Comparison of ENCODE assay signal across 9 cellular contexts in genomic region chr17:30950669-30951399, GRCh38. TPM values are rescaled to one million over a fixed set of nuclear protein-coding genes. Genes with fewer than 3 reads are reported as not detected.
DNase-seq lines count a peak whose midpoint lies in the region; ATAC-seq lines count a peak whose summit lies in the region.
"Had no signal": no experiment of that assay in that cellular context is flagged by ENCODE, and none has a peak within 500 bp of the region (broad histone marks: within the 10 kb centered on the region; RNA-seq: fewer than 3 reads in every experiment).

No MANE protein-coding gene starts in this region.

- peaks cover 16% of the 10 kb centered on the region in 2 donors for H3K4me1 ChIP-seq in duodenal mucosa (ENCODE audit: control insufficient read depth in 1 of 2, insufficient read depth in 2 of 2, low read length in 2 of 2)

- H3K9me3 ChIP-seq in duodenal mucosa (ENCODE audit: control insufficient read depth in 1 of 2, low read length in 2 of 2) = no peaks in the 10 kb centered on the region

- H3K27ac ChIP-seq in duodenal mucosa (ENCODE audit: low read depth, low read length) = peak overlapping the region; percentile 13

- no peak overlapping the region for H3K9ac ChIP-seq in duodenal mucosa (ENCODE audit: low read depth in 1 of 2, low read length in 2 of 2)

- H3K27me3 ChIP-seq in duodenal mucosa (ENCODE audit: control insufficient read depth in 1 of 2, insufficient read depth in 2 of 2, low read length in 2 of 2) = no peaks in the 10 kb centered on the region

- ATAC-seq in HG03439 (IDR thresholded peaks at IDR 0.05; ENCODE audit: unreplicated experiment) (no peak), HG03025 (IDR thresholded peaks at IDR 0.05; ENCODE audit: low FRiP score, unreplicated experiment) (no peak)

- H3K4me3 ChIP-seq in duodenal mucosa (ENCODE audit: low read depth in 1 of 2, low read length in 2 of 2) = no peak overlapping the region

- H3K36me3 ChIP-seq in duodenal mucosa (ENCODE audit: control insufficient read depth in 1 of 2, insufficient read depth in 2 of 2, low read length in 2 of 2) = no peaks in the 10 kb centered on the region

- peak; percentile 16 for DNase-seq in DMS 273 treated with DMSO at 0.1 percent for 48 hours (lab: John Stamatoyannopoulos, UW)
- peak; percentile 70 for DNase-seq in NCI-H2196 (lab: John Stamatoyannopoulos, UW; ENCODE audit: unreplicated experiment)
- DNase-seq in occipital lobe (lab: John Stamatoyannopoulos, UW) = peak; percentile 5
- DNase-seq in 8988T = no peak
- no peak for DNase-seq in NCI-H1048 (lab: John Stamatoyannopoulos, UW)
- DNase-seq: SW 1271 had no signal

RNA-seq across cellular contexts. Expression of gene RNF135, which starts 20.0 kb away (rescaled TPM):
- total RNA-seq in occipital lobe = 2.2 TPM

RNA-seq across cellular contexts. Expression of gene ADAP2, which starts 29.1 kb away (rescaled TPM):
- 8.0 TPM for total RNA-seq in occipital lobe

RNA-seq across cellular contexts. Expression of gene TEFM, which starts 44.8 kb away (rescaled TPM):
- 17.8 TPM for total RNA-seq in occipital lobe

Comparison
In these comparisons a context has a peak if more than half of its experiments do, and no peak if none do; other contexts are left out.
1. DNase-seq: peak in DMS 273 treated with DMSO at 0.1 percent for 48 hours (single experiment), NCI-H2196 (single experiment) and occipital lobe (single experiment); none in 8988T (single experiment) and NCI-H1048 (single experiment).